Comparison of ENCODE assay signal across 14 cellular contexts in the genomic region with DNA sequence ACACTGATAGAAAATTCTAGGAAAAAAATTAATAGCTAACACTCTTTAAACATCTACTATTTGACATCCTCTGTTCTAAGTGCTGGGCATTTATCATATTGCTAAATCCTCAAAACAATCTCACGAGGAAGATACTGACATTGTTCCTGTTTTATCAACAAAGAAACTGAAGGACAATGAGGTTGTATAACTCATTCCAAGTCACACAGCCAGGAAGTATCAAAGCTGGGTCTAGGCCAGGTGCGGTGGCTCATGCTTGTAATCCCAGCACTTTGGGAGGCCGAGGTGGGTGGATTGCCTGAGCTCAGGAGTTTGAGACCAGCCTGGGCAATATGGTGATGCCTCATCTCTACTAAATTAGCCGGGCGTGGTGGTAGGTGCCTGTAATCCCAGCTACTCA. TPM values are rescaled to one million over a fixed set of nuclear protein-coding genes. Genes with fewer than 3 reads are reported as not detected.
DNase-seq lines count a peak whose midpoint lies in the region; ATAC-seq and TF ChIP-seq lines count a peak whose summit lies in the region.
"Had no signal": no experiment of that assay in that cellular context is flagged by ENCODE, and none has a peak within 500 bp of the region (broad histone marks: within the 10 kb centered on the region; RNA-seq: fewer than 3 reads in every experiment).

No MANE protein-coding gene starts in this region.

- peak overlapping the region; percentile 17 for H3K27ac ChIP-seq in epithelial cell of prostate

- POLR2A ChIA-PET in T-cell (lab: Charles Lee), result interaction anchor here in 1 of 2 donors (0.9 kb wide), 1 partner anchor 22 kb away, joined by 6 read pairs; no protein-coding TSS in a partner anchor

- no peak for ATAC-seq in natural killer cell treated with Interleukin-12 subunit alpha and Interleukin-12 subunit beta and Interleukin-15 and Interleukin-18, amount 100 ng/mL, for 72 hours
- ATAC-seq in natural killer cell (no peak), T-cell (replicated peaks in 1 of 4) (no peak), HG03432 (IDR thresholded peaks at IDR 0.05; ENCODE audit: unreplicated experiment) (no peak), SK-N-SH treated with all-trans-retinoic acid at 6 μM for 48 hours (no peak), HG03521 (IDR thresholded peaks at IDR 0.05; ENCODE audit: unreplicated experiment) (no peak)
- ATAC-seq: GM12878 had no signal

- no peak for DNase-seq in natural killer cell treated with Interleukin-12 subunit alpha and Interleukin-12 subunit beta and Interleukin-15 and Interleukin-18, amount 100 ng/mL, for 72 hours (ENCODE audit: low spot score)
- DNase-seq in natural killer cell (no peak), T-cell (no peak), epithelial cell of prostate (ENCODE audit: low read depth, low spot score) (no peak)
- no peak for DNase-seq in activated effector memory CD4-positive, alpha-beta T cell treated with Interleukin-2 at 50 U/mL for 16 hours
- DNase-seq: activated gamma-delta T cell, NCI-H187 treated with DMSO at 0.1 percent for 48 hours, NCI-H524 treated with DMSO at 0.1 percent for 48 hours, posterior cingulate gyrus had no signal

- H3K4me3 Mint-ChIP-seq in natural killer cell treated with Interleukin-12 subunit alpha and Interleukin-12 subunit beta and Interleukin-15 and Interleukin-18, amount 100 ng/mL, for 72 hours, result peak overlapping the region; percentile 85
- H3K4me3 Mint-ChIP-seq in natural killer cell, result no peak overlapping the region
- H3K4me3 Mint-ChIP-seq in T-cell, result peak overlapping the region in 1 of 3 donors; percentile 58
- H3K4me3 Mint-ChIP-seq: HFFc6 had no signal

- TF ChIP-seq CTCF in natural killer cell (IDR thresholded peaks at IDR 0.05), result no peak

- intact Hi-C loops in natural killer cell (cut with micrococcal nuclease), result no loop called here

- CTCF ChIA-PET in T-cell (lab: Charles Lee), result interaction anchor here (0.6 kb wide), 3 partner anchors 17 to 435 kb away, joined by 3 to 11 read pairs (median 5); no protein-coding TSS in a partner anchor

- peaks cover 50 to 66% of the 10 kb centered on the region in 2 donors for H3K4me1 Mint-ChIP-seq in natural killer cell treated with Interleukin-12 subunit alpha and Interleukin-12 subunit beta and Interleukin-15 and Interleukin-18, amount 100 ng/mL, for 72 hours (ENCODE audit: low read depth in 2 of 2)
- H3K4me1 Mint-ChIP-seq in natural killer cell (peaks cover 5 to 14% of the 10 kb centered on the region in 2 donors), T-cell (peaks cover 63 to 83% (median 73%) of the 10 kb centered on the region in 3 donors)

- H3K27ac Mint-ChIP-seq in natural killer cell treated with Interleukin-12 subunit alpha and Interleukin-12 subunit beta and Interleukin-15 and Interleukin-18, amount 100 ng/mL, for 72 hours, result peak overlapping the region; percentile 90 to 96
- H3K27ac Mint-ChIP-seq in natural killer cell (no peak overlapping the region), T-cell (peak overlapping the region; percentile 88 to 93)

- peaks cover 7% of the 10 kb centered on the region for H3K9me3 Mint-ChIP-seq in natural killer cell treated with Interleukin-12 subunit alpha and Interleukin-12 subunit beta and Interleukin-15 and Interleukin-18, amount 100 ng/mL, for 72 hours
- H3K9me3 Mint-ChIP-seq in natural killer cell, result no peaks in the 10 kb centered on the region
- H3K9me3 Mint-ChIP-seq in T-cell, result peaks cover 0 to 10% (median 0%) of the 10 kb centered on the region in 3 donors
- H3K9me3 Mint-ChIP-seq: HFFc6 had no signal

- peaks cover 14% of the 10 kb centered on the region for H3K36me3 Mint-ChIP-seq in natural killer cell treated with Interleukin-12 subunit alpha and Interleukin-12 subunit beta and Interleukin-15 and Interleukin-18, amount 100 ng/mL, for 72 hours
- H3K36me3 Mint-ChIP-seq in natural killer cell (no peaks in the 10 kb centered on the region), T-cell (no peaks in the 10 kb centered on the region)

- peaks cover 0 to 8% of the 10 kb centered on the region in 2 donors for H3K27me3 Mint-ChIP-seq in natural killer cell treated with Interleukin-12 subunit alpha and Interleukin-12 subunit beta and Interleukin-15 and Interleukin-18, amount 100 ng/mL, for 72 hours
- peaks cover 4 to 6% of the 10 kb centered on the region in 2 donors for H3K27me3 Mint-ChIP-seq in natural killer cell (ENCODE audit: low read depth in 2 of 2)
- H3K27me3 Mint-ChIP-seq in T-cell, result no peaks in the 10 kb centered on the region

TF ChIP-seq in SK-N-SH treated with all-trans-retinoic acid at 6 μM for 48 hours, 23 proteins besides CTCF, POLR2A, EP300 and RAD21:
- no peak for TF ChIP-seq ZFP3 (CRISPR knock-in tag; IDR thresholded peaks at IDR 0.05)
- no peak for TF ChIP-seq RARB (CRISPR knock-in tag; IDR thresholded peaks at IDR 0.05)
- TF ChIP-seq OSR1 (CRISPR knock-in tag; IDR thresholded peaks at IDR 0.05), result no peak
- no peak for TF ChIP-seq GLIS3 (CRISPR knock-in tag; IDR thresholded peaks at IDR 0.05)
- TF ChIP-seq ESRRG (CRISPR knock-in tag; IDR thresholded peaks at IDR 0.05), result no peak
- TF ChIP-seq, protein P1, sequence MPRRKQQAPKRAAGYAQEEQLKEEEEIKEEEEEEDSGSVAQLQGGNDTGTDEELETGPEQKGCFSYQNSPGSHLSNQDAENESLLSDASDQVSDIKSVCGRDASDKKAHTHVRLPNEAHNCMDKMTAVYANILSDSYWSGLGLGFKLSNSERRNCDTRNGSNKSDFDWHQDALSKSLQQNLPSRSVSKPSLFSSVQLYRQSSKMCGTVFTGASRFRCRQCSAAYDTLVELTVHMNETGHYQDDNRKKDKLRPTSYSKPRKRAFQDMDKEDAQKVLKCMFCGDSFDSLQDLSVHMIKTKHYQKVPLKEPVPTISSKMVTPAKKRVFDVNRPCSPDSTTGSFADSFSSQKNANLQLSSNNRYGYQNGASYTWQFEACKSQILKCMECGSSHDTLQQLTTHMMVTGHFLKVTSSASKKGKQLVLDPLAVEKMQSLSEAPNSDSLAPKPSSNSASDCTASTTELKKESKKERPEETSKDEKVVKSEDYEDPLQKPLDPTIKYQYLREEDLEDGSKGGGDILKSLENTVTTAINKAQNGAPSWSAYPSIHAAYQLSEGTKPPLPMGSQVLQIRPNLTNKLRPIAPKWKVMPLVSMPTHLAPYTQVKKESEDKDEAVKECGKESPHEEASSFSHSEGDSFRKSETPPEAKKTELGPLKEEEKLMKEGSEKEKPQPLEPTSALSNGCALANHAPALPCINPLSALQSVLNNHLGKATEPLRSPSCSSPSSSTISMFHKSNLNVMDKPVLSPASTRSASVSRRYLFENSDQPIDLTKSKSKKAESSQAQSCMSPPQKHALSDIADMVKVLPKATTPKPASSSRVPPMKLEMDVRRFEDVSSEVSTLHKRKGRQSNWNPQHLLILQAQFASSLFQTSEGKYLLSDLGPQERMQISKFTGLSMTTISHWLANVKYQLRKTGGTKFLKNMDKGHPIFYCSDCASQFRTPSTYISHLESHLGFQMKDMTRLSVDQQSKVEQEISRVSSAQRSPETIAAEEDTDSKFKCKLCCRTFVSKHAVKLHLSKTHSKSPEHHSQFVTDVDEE (CRISPR knock-in tag; IDR thresholded peaks at IDR 0.05), result no peak
- no peak for TF ChIP-seq ZNF70 (CRISPR knock-in tag; IDR thresholded peaks at IDR 0.05)
- no peak for TF ChIP-seq ZFP30 (CRISPR knock-in tag; IDR thresholded peaks at IDR 0.05)
- no peak for TF ChIP-seq ZNF565 (CRISPR knock-in tag; conservative IDR thresholded peaks at IDR 0.05; ENCODE audit: low read depth)
- TF ChIP-seq TCF4 (CRISPR knock-in tag; IDR thresholded peaks at IDR 0.05; ENCODE audit: borderline replicate concordance), result no peak
- no peak for TF ChIP-seq ZNF8 (CRISPR knock-in tag; IDR thresholded peaks at IDR 0.05)
- TF ChIP-seq ISL1 (CRISPR knock-in tag; IDR thresholded peaks at IDR 0.05), result no peak
- TF ChIP-seq, protein P2, sequence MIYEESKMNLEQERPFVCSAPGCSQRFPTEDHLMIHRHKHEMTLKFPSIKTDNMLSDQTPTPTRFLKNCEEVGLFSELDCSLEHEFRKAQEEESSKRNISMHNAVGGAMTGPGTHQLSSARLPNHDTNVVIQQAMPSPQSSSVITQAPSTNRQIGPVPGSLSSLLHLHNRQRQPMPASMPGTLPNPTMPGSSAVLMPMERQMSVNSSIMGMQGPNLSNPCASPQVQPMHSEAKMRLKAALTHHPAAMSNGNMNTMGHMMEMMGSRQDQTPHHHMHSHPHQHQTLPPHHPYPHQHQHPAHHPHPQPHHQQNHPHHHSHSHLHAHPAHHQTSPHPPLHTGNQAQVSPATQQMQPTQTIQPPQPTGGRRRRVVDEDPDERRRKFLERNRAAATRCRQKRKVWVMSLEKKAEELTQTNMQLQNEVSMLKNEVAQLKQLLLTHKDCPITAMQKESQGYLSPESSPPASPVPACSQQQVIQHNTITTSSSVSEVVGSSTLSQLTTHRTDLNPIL (CRISPR knock-in tag; IDR thresholded peaks at IDR 0.05; ENCODE audit: low read depth), result no peak
- TF ChIP-seq CSDC2 (CRISPR knock-in tag; IDR thresholded peaks at IDR 0.05), result no peak
- TF ChIP-seq ARNTL (CRISPR knock-in tag; IDR thresholded peaks at IDR 0.05; ENCODE audit: borderline replicate concordance, low read depth), result no peak
- no peak for TF ChIP-seq PPARA (CRISPR knock-in tag; IDR thresholded peaks at IDR 0.05; ENCODE audit: borderline replicate concordance)
TF ChIP-seq in SK-N-SH treated with all-trans-retinoic acid at 6 μM for 48 hours: peak in this region for 0.

RNA-seq across cellular contexts. Expression of a gene that starts 51.6 kb away (rescaled TPM):
- 100 to 1,000 TPM; 151 to 253 TPM for total RNA-seq in natural killer cell treated with Interleukin-12 subunit alpha and Interleukin-12 subunit beta and Interleukin-15 and Interleukin-18, amount 100 ng/mL, for 72 hours
- total RNA-seq in natural killer cell (1 to 10 TPM; 1.3 to 2.3 (median 1.7) TPM), T-cell (1 to 10 TPM in 1 of 5 donors, under 1 TPM in 1, not detected in 3; 0.68 to 1.2 TPM)
- total RNA-seq: GM12878 had no signal

Comparison
In these comparisons a context has a peak if more than half of its experiments do, and no peak if none do; other contexts are left out.
1. H3K27ac Mint-ChIP-seq: peak in natural killer cell treated with Interleukin-12 subunit alpha and Interleukin-12 subunit beta and Interleukin-15 and Interleukin-18, amount 100 ng/mL, for 72 hours (2 of 2) and T-cell (2 of 2); none in natural killer cell (0 of 2).
2. RNA of a gene that starts 51.6 kb away (total RNA-seq): 151 to 253 TPM in natural killer cell treated with Interleukin-12 subunit alpha and Interleukin-12 subunit beta and Interleukin-15 and Interleukin-18, amount 100 ng/mL, for 72 hours; 1.3 to 2.3 TPM in natural killer cell and 0.68 to 1.2 TPM in T-cell; every median in the first group is over 10 times any median in the second.